ENCODE assay signal across 8 cellular contexts in genomic region chr21:45286671-45287437, GRCh38. TPM values are rescaled to one million over a fixed set of nuclear protein-coding genes. Genes with fewer than 3 reads are reported as not detected.
DNase-seq lines count a peak whose midpoint lies in the region; ATAC-seq, FAIRE-seq and TF ChIP-seq lines count a peak whose summit lies in the region.

No MANE protein-coding gene starts in this region.

- CTCF ChIA-PET in GM10248 (lab: Yijun Ruan, JAX): interaction anchor here (1.0 to 2.5 kb wide), 2 partner anchors 146 to 149 kb away, joined by 4 to 8 read pairs; no protein-coding TSS in a partner anchor

- no peak for ATAC-seq in naive thymus-derived CD8-positive, alpha-beta T cell
- ATAC-seq in HG03135 (IDR thresholded peaks at IDR 0.05; ENCODE audit: unreplicated experiment) (no peak), HG03196 (IDR thresholded peaks at IDR 0.05; ENCODE audit: unreplicated experiment) (no peak)

- H3K27ac Mint-ChIP-seq in naive thymus-derived CD8-positive, alpha-beta T cell: peak overlapping the region in 6 of 10 donors; percentile 44 to 82 (median 72)

- H3K27me3 Mint-ChIP-seq in naive thymus-derived CD8-positive, alpha-beta T cell: peaks cover 0 to 2% (median 0%) of the 10 kb centered on the region in 5 donors

- peaks cover 24 to 37% of the 10 kb centered on the region in 2 donors for H3K36me3 ChIP-seq in duodenal mucosa (ENCODE audit: control insufficient read depth in 1 of 2, insufficient read depth in 2 of 2, low read length in 2 of 2)

- H3K27me3 ChIP-seq in duodenal mucosa (ENCODE audit: control insufficient read depth in 1 of 2, insufficient read depth in 2 of 2, low read length in 2 of 2): no peaks in the 10 kb centered on the region

- peak overlapping the region; percentile 72 for H3K4me3 ChIP-seq in AG10803 (ENCODE audit: low read length)
- H3K4me3 ChIP-seq in duodenal mucosa (ENCODE audit: low read depth in 1 of 2, low read length in 2 of 2): peak overlapping the region; percentile 62 to 73

- peaks cover 0 to 23% (median 9%) of the 10 kb centered on the region in 3 donors for H3K36me3 Mint-ChIP-seq in naive thymus-derived CD8-positive, alpha-beta T cell

- TF ChIP-seq POLR2A in H54 (IDR thresholded peaks at IDR 0.05; ENCODE audit: low read depth, low read length): no peak

- no peak for DNase-seq in AG10803 (ENCODE audit: low read depth)
- peak; percentile 58 for DNase-seq in NCI-H2227 (lab: John Stamatoyannopoulos, UW; ENCODE audit: unreplicated experiment)
- DNase-seq in naive thymus-derived CD8-positive, alpha-beta T cell: peak in 1 of 10 donors; percentile 48
- no peak for DNase-seq in H54 (ENCODE audit: insufficient read length, low spot score)
- no peak for DNase-seq in GM10248 (ENCODE audit: extremely low spot score)

- H3K9me3 ChIP-seq in duodenal mucosa (ENCODE audit: control insufficient read depth in 1 of 2, low read length in 2 of 2): no peaks in the 10 kb centered on the region

- H3K4me1 Mint-ChIP-seq in naive thymus-derived CD8-positive, alpha-beta T cell: peaks cover 7 to 36% (median 23%) of the 10 kb centered on the region in 4 donors

- POLR2A ChIA-PET in naive thymus-derived CD8-positive, alpha-beta T cell (lab: Charles Lee): interaction anchor here (0.7 to 1.1 kb wide), 2 partner anchors 135 to 153 kb away, joined by 3 read pairs; no protein-coding TSS in a partner anchor
- POLR2A ChIA-PET in GM10248 (lab: Yijun Ruan, JAX): no interaction called here

- peak overlapping the region in 1 of 2 donors; percentile 62 for H3K9ac ChIP-seq in duodenal mucosa (ENCODE audit: low read depth in 1 of 2, low read length in 2 of 2)

- TF ChIP-seq CTCF in AG10803 (conservative IDR thresholded peaks at IDR 0.05; ENCODE audit: low read length) (no peak), GM10248 (IDR thresholded peaks at IDR 0.05; ENCODE audit: control extremely low read depth, extremely low read depth, low read depth, missing control alignments) (no peak)

- H3K27ac ChIP-seq in duodenal mucosa (ENCODE audit: low read depth, low read length): no peak overlapping the region

- no peak for FAIRE-seq in H54 (lab: Jason Lieb, UNC)

- H3K4me1 ChIP-seq in duodenal mucosa (ENCODE audit: control insufficient read depth in 1 of 2, insufficient read depth in 2 of 2, low read length in 2 of 2): peaks cover 9 to 13% of the 10 kb centered on the region in 2 donors

- H3K9me3 Mint-ChIP-seq in naive thymus-derived CD8-positive, alpha-beta T cell: peaks cover 0 to 2% (median 0%) of the 10 kb centered on the region in 9 donors

- H3K4me3 Mint-ChIP-seq in naive thymus-derived CD8-positive, alpha-beta T cell: peak overlapping the region; percentile 47 to 94 (median 72)

RNA-seq across cellular contexts. Expression of gene POFUT2, which starts 0.8 kb away (rescaled TPM):
- total RNA-seq in naive thymus-derived CD8-positive, alpha-beta T cell: 10 to 100 TPM; 37.4 to 44.7 TPM
- polyA plus RNA-seq in naive thymus-derived CD8-positive, alpha-beta T cell: 1 to 10 TPM; 2.7 to 5.5 (median 3.5) TPM
